Comparison of ENCODE assay signal across 18 cellular contexts in genomic region chr11:117641008-117641915, GRCh38.
DNase-seq lines count a peak whose midpoint lies in the region; ATAC-seq lines count a peak whose summit lies in the region.
"Had no signal": no experiment of that assay in that cellular context is flagged by ENCODE, and none has a peak within 500 bp of the region (broad histone marks: within the 10 kb centered on the region; RNA-seq: fewer than 3 reads in every experiment).

No MANE protein-coding gene starts in this region.

- DNase-seq in anterior cingulate cortex (lab: John Stamatoyannopoulos, UW) (peak in 52 of 58 donors; percentile 16 to 93 (median 74)), hippocampal formation (lab: John Stamatoyannopoulos, UW) (peak; percentile 91 to 93), occipital lobe (lab: John Stamatoyannopoulos, UW) (peak; percentile 76), superior temporal gyrus (ENCODE audit: extremely low spot score) (peak; percentile 97), RKO (ENCODE audit: low spot score) (no peak)
- DNase-seq: AML-193; Calu3; CD4-positive, alpha-beta T cell; DMS79; NCI-H1436; NCI-H2081 treated with DMSO at 0.1 percent for 48 hours; NCI-H524 treated with DMSO at 0.1 percent for 48 hours; OCI-M1 had no signal

- H3K36me3 Mint-ChIP-seq in stimulated activated memory B cell treated with anti-CD40 and anti-IgM and Interleukin-4, amounts not matched to agents 10 μg/mL and 1 μg/mL and 100 μg/mL, for 72 hours, result no peaks in the 10 kb centered on the region

- no peak overlapping the region for H3K4me3 Mint-ChIP-seq in stimulated activated memory B cell treated with anti-CD40 and anti-IgM and Interleukin-4, amounts not matched to agents 10 μg/mL and 1 μg/mL and 100 μg/mL, for 72 hours
- H3K4me3 Mint-ChIP-seq: CD4-positive, alpha-beta T cell had no signal

- H3K27me3 Mint-ChIP-seq in stimulated activated memory B cell treated with anti-CD40 and anti-IgM and Interleukin-4, amounts not matched to agents 10 μg/mL and 1 μg/mL and 100 μg/mL, for 72 hours, result peaks cover 36% of the 10 kb centered on the region

- H3K9me3 Mint-ChIP-seq in stimulated activated memory B cell treated with anti-CD40 and anti-IgM and Interleukin-4, amounts not matched to agents 10 μg/mL and 1 μg/mL and 100 μg/mL, for 72 hours, result no peaks in the 10 kb centered on the region
- H3K9me3 Mint-ChIP-seq: CD4-positive, alpha-beta T cell had no signal

- H3K27ac Mint-ChIP-seq in stimulated activated memory B cell treated with anti-CD40 and anti-IgM and Interleukin-4, amounts not matched to agents 10 μg/mL and 1 μg/mL and 100 μg/mL, for 72 hours, result no peak overlapping the region
- H3K27ac Mint-ChIP-seq: CD4-positive, alpha-beta T cell had no signal

- no peaks in the 10 kb centered on the region for H3K4me1 Mint-ChIP-seq in stimulated activated memory B cell treated with anti-CD40 and anti-IgM and Interleukin-4, amounts not matched to agents 10 μg/mL and 1 μg/mL and 100 μg/mL, for 72 hours

- ATAC-seq in stimulated activated memory B cell treated with anti-CD40 and anti-IgM and Interleukin-4, amounts not matched to agents 10 μg/mL and 1 μg/mL and 100 μg/mL, for 72 hours, result no peak
- no peak for ATAC-seq in HG02840 (IDR thresholded peaks at IDR 0.05; ENCODE audit: low FRiP score, unreplicated experiment)
- ATAC-seq: GM12878, HCT116, K562 had no signal
